9 cellular contexts compared by ENCODE assay signal in genomic region chr10:25061711-25062455, GRCh38. TPM values are rescaled to one million over a fixed set of nuclear protein-coding genes. Genes with fewer than 3 reads are reported as not detected.
DNase-seq lines count a peak whose midpoint lies in the region; ATAC-seq, FAIRE-seq and TF ChIP-seq lines count a peak whose summit lies in the region.
"Had no signal": no experiment of that assay in that cellular context is flagged by ENCODE, and none has a peak within 500 bp of the region (broad histone marks: within the 10 kb centered on the region; RNA-seq: fewer than 3 reads in every experiment).

No MANE protein-coding gene starts in this region.

- TF ChIP-seq CTCF in body of pancreas (IDR thresholded peaks at IDR 0.05) (no peak), right lobe of liver (IDR thresholded peaks at IDR 0.05) (no peak)

- ATAC-seq in stimulated activated naive CD8-positive, alpha-beta T cell treated with anti-CD3 and anti-CD28 coated beads, Interleukin-15, Interleukin-2, amounts not matched to agents 100 U/mL and 50 U/mL, for 24 hours, result no peak
- ATAC-seq in body of pancreas, result no peak
- peak in 3 of 4 donors; percentile 2 to 23 (median 15) for ATAC-seq in right lobe of liver
- ATAC-seq in aorta (ENCODE audit: low FRiP score), result no peak

- H3K4me3 ChIP-seq in body of pancreas (no peak overlapping the region), right lobe of liver (peak overlapping the region; percentile 8 to 45 (median 44)), aorta (ENCODE audit: low read length in 2 of 2) (peak overlapping the region in 1 of 2 donors; percentile 8)

- TF ChIP-seq POLR2A in body of pancreas (IDR thresholded peaks at IDR 0.05) (no peak), right lobe of liver (IDR thresholded peaks at IDR 0.05) (no peak), GM12892 (IDR thresholded peaks at IDR 0.05; ENCODE audit: low read depth, low read length) (no peak)

- H3K36me3 Mint-ChIP-seq in stimulated activated naive CD8-positive, alpha-beta T cell treated with anti-CD3 and anti-CD28 coated beads, Interleukin-15, Interleukin-2, amounts not matched to agents 100 ng/mL and 50 ng/mL, for 24 hours (ENCODE audit: low read depth), result no peaks in the 10 kb centered on the region
- H3K36me3 Mint-ChIP-seq: brain had no signal

- H3K27ac ChIP-seq in body of pancreas (peak overlapping the region; percentile 53 to 86 (median 80)), right lobe of liver (peak overlapping the region; percentile 83 to 99 (median 97)), aorta (ENCODE audit: low read depth in 1 of 2, low read length in 2 of 2) (peak overlapping the region; percentile 5 to 95)

- no peak for FAIRE-seq in GM12892 (lab: Jason Lieb, UNC)

- peaks cover 24% of the 10 kb centered on the region for H3K4me1 ChIP-seq in body of pancreas
- peaks cover 0 to 23% (median 0%) of the 10 kb centered on the region in 4 donors for H3K4me1 ChIP-seq in right lobe of liver
- H3K4me1 ChIP-seq in aorta (ENCODE audit: control insufficient read depth in 1 of 2, insufficient read depth in 2 of 2, low read length in 2 of 2), result peaks cover 2 to 3% of the 10 kb centered on the region in 2 donors

- peaks cover 4% of the 10 kb centered on the region for H3K9me3 Mint-ChIP-seq in stimulated activated naive CD8-positive, alpha-beta T cell treated with anti-CD3 and anti-CD28 coated beads, Interleukin-15, Interleukin-2, amounts not matched to agents 100 ng/mL and 50 ng/mL, for 24 hours

- H3K36me3 ChIP-seq in body of pancreas (replicated peaks in 1 of 2; ENCODE audit: insufficient read depth in 1 of 2, low read depth in 2 of 2) (no peaks in the 10 kb centered on the region), right lobe of liver (no peaks in the 10 kb centered on the region), aorta (ENCODE audit: control insufficient read depth in 1 of 2, insufficient read depth in 2 of 2, low read length in 1 of 2) (no peaks in the 10 kb centered on the region)

- DNase-seq in stimulated activated naive CD8-positive, alpha-beta T cell treated with anti-CD3 and anti-CD28 coated beads, Interleukin-15, Interleukin-2, amounts not matched to agents 100 U/mL and 50 U/mL, for 24 hours, result no peak
- DNase-seq in body of pancreas (no peak), right lobe of liver (no peak), aorta (no peak), GM12892 (ENCODE audit: insufficient read length) (no peak), medulla oblongata (ENCODE audit: extremely low spot score) (no peak), NCI-H345 treated with DMSO at 0.1 percent for 48 hours (lab: John Stamatoyannopoulos, UW; ENCODE audit: unreplicated experiment) (no peak)

- H3K27me3 Mint-ChIP-seq in stimulated activated naive CD8-positive, alpha-beta T cell treated with anti-CD3 and anti-CD28 coated beads, Interleukin-15, Interleukin-2, amounts not matched to agents 100 ng/mL and 50 ng/mL, for 24 hours, result no peaks in the 10 kb centered on the region

- no peaks in the 10 kb centered on the region for H3K27me3 ChIP-seq in body of pancreas
- no peaks in the 10 kb centered on the region for H3K27me3 ChIP-seq in right lobe of liver
- no peaks in the 10 kb centered on the region for H3K27me3 ChIP-seq in aorta (ENCODE audit: control insufficient read depth in 1 of 2, insufficient read depth in 2 of 2, low read length in 1 of 2)

- H3K4me3 Mint-ChIP-seq in stimulated activated naive CD8-positive, alpha-beta T cell treated with anti-CD3 and anti-CD28 coated beads, Interleukin-15, Interleukin-2, amounts not matched to agents 100 ng/mL and 50 ng/mL, for 24 hours, result peak overlapping the region; percentile 31

- H3K9me3 ChIP-seq in body of pancreas (no peaks in the 10 kb centered on the region), right lobe of liver (no peaks in the 10 kb centered on the region), aorta (ENCODE audit: control insufficient read depth, low read length) (no peaks in the 10 kb centered on the region)

- intact Hi-C loops in body of pancreas (cut with DNase I), result no loop called here
- intact Hi-C loops in right lobe of liver (cut with DNase I), result no loop called here
- intact Hi-C loops in aorta (cut with DNase I), result loop anchor here in 1 of 2 donors (2.0 to 10.0 kb wide), 2 partner anchors 45 to 337 kb away; partner anchors contain the start of genes ARHGAP21, ENKUR and THNSL1

- WGBS in body of pancreas, 2 donors, result 73 to 74% methylated on average over 11 of the region's 11 CpGs
- 53% methylated on average over 11 of the region's 11 CpGs for WGBS in right lobe of liver (ENCODE audit: insufficient coverage, low coverage, low lambda C conversion rate, missing lambda C conversion rate)
- 27 to 28% methylated on average over 11 of the region's 11 CpGs for WGBS in aorta, 2 donors

- peaks cover 21% of the 10 kb centered on the region for H3K4me1 Mint-ChIP-seq in stimulated activated naive CD8-positive, alpha-beta T cell treated with anti-CD3 and anti-CD28 coated beads, Interleukin-15, Interleukin-2, amounts not matched to agents 100 ng/mL and 50 ng/mL, for 24 hours (ENCODE audit: low read depth)
- H3K4me1 Mint-ChIP-seq: brain had no signal

- peak overlapping the region; percentile 79 for H3K27ac Mint-ChIP-seq in stimulated activated naive CD8-positive, alpha-beta T cell treated with anti-CD3 and anti-CD28 coated beads, Interleukin-15, Interleukin-2, amounts not matched to agents 100 ng/mL and 50 ng/mL, for 24 hours

RNA-seq across cellular contexts. Expression of gene THNSL1, which starts 45.5 kb away (rescaled TPM):
- total RNA-seq in body of pancreas (1 to 10 TPM in 1 of 2 donors, under 1 TPM in 1; under 0.01 to 4.9 TPM), right lobe of liver (10 to 100 TPM in 1 of 6 experiments, 1 to 10 TPM in 5; 4.9 to 13.6 (median 7.6) TPM), aorta (1 to 10 TPM; 1.2 to 2.0 TPM)
- 1 to 10 TPM; 1.5 to 2.1 TPM for polyA plus RNA-seq in aorta
- 4.5 TPM for polyA plus RNA-seq in GM12892 (2012; ENCODE audit: missing spikeins)

RNA-seq across cellular contexts. Expression of gene ENKUR, which starts 45.9 kb away (rescaled TPM):
- total RNA-seq in body of pancreas (not detected), right lobe of liver (under 1 TPM; 0.15 to 1.00 (median 0.27) TPM), aorta (under 1 TPM in 1 of 2 donors, not detected in 1; 0.36 TPM)
- not detected for polyA plus RNA-seq in aorta
- polyA plus RNA-seq in GM12892 (2012; ENCODE audit: missing spikeins), result not detected

Comparison
In these comparisons a context has a peak if more than half of its experiments do, and no peak if none do; other contexts are left out.
1. ATAC-seq: peak in right lobe of liver (3 of 4); none in stimulated activated naive CD8-positive, alpha-beta T cell treated with anti-CD3 and anti-CD28 coated beads, Interleukin-15, Interleukin-2, amounts not matched to agents 100 U/mL and 50 U/mL, for 24 hours (single experiment), body of pancreas (single experiment) and aorta (single experiment).
2. H3K4me3 ChIP-seq: peak in right lobe of liver (3 of 3); none in body of pancreas (0 of 2).
3. Peak in every context shown above with its lines, with median percentiles within 50 percentile points of each other: H3K27ac ChIP-seq.